Comparison of ENCODE assay signal across 8 cellular contexts in genomic region chr3:48716982-48717746, GRCh38. TPM values are rescaled to one million over a fixed set of nuclear protein-coding genes. Genes with fewer than 3 reads are reported as not detected.
DNase-seq lines count a peak whose midpoint lies in the region; ATAC-seq lines count a peak whose summit lies in the region.

Gene IP6K2 (minus strand): TSS chr3:48717221. CDS start chr3:48695291, 21,930 bp downstream.

- H3K27ac ChIP-seq in mesendoderm (ENCODE audit: low read depth, low read length), result peak within 1 kb of the TSS; percentile 69

- H4K8ac ChIP-seq in mesendoderm (ENCODE audit: low read depth, low read length), result peak within 1 kb of the TSS; percentile 67

- ATAC-seq in GM21381 (IDR thresholded peaks at IDR 0.05; ENCODE audit: unreplicated experiment), result peak; percentile 95
- ATAC-seq in activated CD8-positive, alpha-beta memory T cell treated with anti-CD3 and anti-CD28 coated beads, Interleukin-2, amount 10 ng/mL, durations not matched to agents 7 days and 5 days, result peak; percentile 99

- H3K9me3 Mint-ChIP-seq in activated CD8-positive, alpha-beta memory T cell treated with anti-CD3 and anti-CD28 coated beads, Interleukin-2, amount 10 ng/mL, durations not matched to agents 7 days and 5 days (ENCODE audit: low read depth), result no peaks in the 10 kb centered on the region

- H2BK15ac ChIP-seq in mesendoderm (replicated peaks; ENCODE audit: low read depth), result no peak within 1 kb of the TSS

- H3K36me3 ChIP-seq in NT2/D1 (ENCODE audit: insufficient read depth, insufficient read length, low read length) (peaks cover 26% of the 10 kb centered on the region), endocrine pancreas (ENCODE audit: control insufficient read depth, insufficient read depth, low read length) (peaks cover 3% of the 10 kb centered on the region), mesendoderm (ENCODE audit: control insufficient read depth, insufficient read depth, low read length) (peaks cover 2% of the 10 kb centered on the region)

- H2BK5ac ChIP-seq in mesendoderm (ENCODE audit: low read length), result peak within 1 kb of the TSS; percentile 47

- peak within 1 kb of the TSS; percentile 31 for H2BK120ac ChIP-seq in mesendoderm (ENCODE audit: low read depth, low read length)

- H3K27me3 ChIP-seq in NT2/D1 (ENCODE audit: insufficient read depth, insufficient read length) (no peaks in the 10 kb centered on the region), endocrine pancreas (ENCODE audit: control insufficient read depth, insufficient read depth, low read length) (no peaks in the 10 kb centered on the region), mesendoderm (ENCODE audit: insufficient read depth, low read length, poor library complexity) (no peaks in the 10 kb centered on the region)

- peak within 1 kb of the TSS; percentile 89 for H3K18ac ChIP-seq in mesendoderm (ENCODE audit: low read length)

- no peaks in the 10 kb centered on the region for H3K9me3 ChIP-seq in NT2/D1 (ENCODE audit: insufficient read depth, low read length)
- H3K9me3 ChIP-seq in endocrine pancreas (ENCODE audit: control insufficient read depth, low read length), result no peaks in the 10 kb centered on the region

- peak within 1 kb of the TSS; percentile 98 for H3K4ac ChIP-seq in mesendoderm (ENCODE audit: low read depth, low read length)

- H3K4me3 ChIP-seq in NT2/D1 (ENCODE audit: insufficient read length, low read depth) (peak within 1 kb of the TSS; percentile 81), endocrine pancreas (ENCODE audit: control insufficient read depth, insufficient read depth, low read length) (peak within 1 kb of the TSS; percentile 98), mesendoderm (ENCODE audit: low read length) (peak within 1 kb of the TSS; percentile 97)

- H3K27ac Mint-ChIP-seq in activated CD8-positive, alpha-beta memory T cell treated with anti-CD3 and anti-CD28 coated beads, Interleukin-2, amount 10 ng/mL, durations not matched to agents 7 days and 5 days, result peak within 1 kb of the TSS; percentile 98

- H3K9ac ChIP-seq in NT2/D1 (ENCODE audit: insufficient read length, low read depth) (peak within 1 kb of the TSS; percentile 93), endocrine pancreas (ENCODE audit: control insufficient read depth, insufficient read depth, low read length) (peak within 1 kb of the TSS; percentile 90), mesendoderm (ENCODE audit: low read length) (peak within 1 kb of the TSS; percentile 97)

- CTCF ChIA-PET in activated CD8-positive, alpha-beta memory T cell treated with anti-CD3 and anti-CD28 coated beads, Interleukin-2, amount 10 ng/mL, durations not matched to agents 7 days and 5 days (lab: Charles Lee), result interaction anchor here (0.9 to 2.7 kb wide), 11 partner anchors 19 to 316 kb away, joined by 3 to 11 read pairs (median 4); partner anchors contain the start of genes ARIH2, NCKIPSD, NDUFAF3 and SLC25A20

- peak within 1 kb of the TSS; percentile 15 for H3K23ac ChIP-seq in mesendoderm (ENCODE audit: low read length)

- DNase-seq in COR-L47 (lab: John Stamatoyannopoulos, UW), result peak; percentile 93
- DNase-seq in HUDEP-2 (lab: John Stamatoyannopoulos, UW; ENCODE audit: unreplicated experiment in 76 of 76), result peak; percentile 28 to 99 (median 97)
- peak; percentile 98 for DNase-seq in NT2/D1 (ENCODE audit: low read depth, low spot score)
- DNase-seq in activated CD8-positive, alpha-beta memory T cell treated with anti-CD3 and anti-CD28 coated beads, Interleukin-2, amount 10 ng/mL, durations not matched to agents 7 days and 5 days, result peak; percentile 99
- peak; percentile 99 for DNase-seq in mesendoderm
- peak; percentile 99 for DNase-seq in stimulated activated CD8-positive, alpha-beta memory T cell treated with anti-CD3 and anti-CD28 coated beads, Interleukin-15, amount 100 ng/mL, for 1 hour (ENCODE audit: low read depth)

- H2AK5ac ChIP-seq in mesendoderm (ENCODE audit: low read length), result peak within 1 kb of the TSS; percentile 89

- H4K5ac ChIP-seq in mesendoderm (ENCODE audit: low read length), result peak within 1 kb of the TSS; percentile 88

- peak within 1 kb of the TSS; percentile 94 for H3K4me3 Mint-ChIP-seq in activated CD8-positive, alpha-beta memory T cell treated with anti-CD3 and anti-CD28 coated beads, Interleukin-2, amount 10 ng/mL, durations not matched to agents 7 days and 5 days

- peaks cover 30% of the 10 kb centered on the region for H3K4me1 Mint-ChIP-seq in activated CD8-positive, alpha-beta memory T cell treated with anti-CD3 and anti-CD28 coated beads, Interleukin-2, amount 10 ng/mL, durations not matched to agents 7 days and 5 days

- peaks cover 45% of the 10 kb centered on the region for H3K79me2 ChIP-seq in mesendoderm (ENCODE audit: control insufficient read depth, insufficient read depth, low read length)

- H3K27me3 Mint-ChIP-seq in activated CD8-positive, alpha-beta memory T cell treated with anti-CD3 and anti-CD28 coated beads, Interleukin-2, amount 10 ng/mL, durations not matched to agents 7 days and 5 days, result no peaks in the 10 kb centered on the region

- H3K79me1 ChIP-seq in mesendoderm (ENCODE audit: low read length), result peaks cover 2% of the 10 kb centered on the region

- H3K4me1 ChIP-seq in NT2/D1 (ENCODE audit: insufficient read depth, insufficient read length), result peaks cover 5% of the 10 kb centered on the region
- peaks cover 11% of the 10 kb centered on the region for H3K4me1 ChIP-seq in endocrine pancreas (ENCODE audit: control insufficient read depth, insufficient read depth, low read length)
- H3K4me1 ChIP-seq in mesendoderm (ENCODE audit: control insufficient read depth, low read depth, low read length), result peaks cover 3% of the 10 kb centered on the region

- peak within 1 kb of the TSS; percentile 32 for H3K4me2 ChIP-seq in mesendoderm (ENCODE audit: low read length)

- peaks cover 24% of the 10 kb centered on the region for H3K36me3 Mint-ChIP-seq in activated CD8-positive, alpha-beta memory T cell treated with anti-CD3 and anti-CD28 coated beads, Interleukin-2, amount 10 ng/mL, durations not matched to agents 7 days and 5 days

- no CpG with 5 or more reads among the region's 38 CpGs for WGBS in mesendoderm (ENCODE audit: extremely low coverage, insufficient coverage, low lambda C conversion rate)

- peak within 1 kb of the TSS; percentile 96 for H3K56ac ChIP-seq in mesendoderm (ENCODE audit: low read length)

RNA-seq across cellular contexts. Expression of gene IP6K2, which starts in this region (rescaled TPM):
- total RNA-seq in activated CD8-positive, alpha-beta memory T cell treated with anti-CD3 and anti-CD28 coated beads, Interleukin-2, amount 10 ng/mL, durations not matched to agents 7 days and 5 days, result 10 to 100 TPM; 65.3 to 69.7 TPM
- polyA plus RNA-seq in mesendoderm (2013, experiment 1 of 2), result 87.2 TPM
- polyA plus RNA-seq in mesendoderm (2013, experiment 2 of 2), result 87.0 TPM

Comparison
In these comparisons a context has a peak if more than half of its experiments do, and no peak if none do; other contexts are left out.
1. Peak in every context shown above with its lines: DNase-seq, ATAC-seq, H3K4me3 ChIP-seq and H3K27ac ChIP-seq.